In the genomic region with DNA sequence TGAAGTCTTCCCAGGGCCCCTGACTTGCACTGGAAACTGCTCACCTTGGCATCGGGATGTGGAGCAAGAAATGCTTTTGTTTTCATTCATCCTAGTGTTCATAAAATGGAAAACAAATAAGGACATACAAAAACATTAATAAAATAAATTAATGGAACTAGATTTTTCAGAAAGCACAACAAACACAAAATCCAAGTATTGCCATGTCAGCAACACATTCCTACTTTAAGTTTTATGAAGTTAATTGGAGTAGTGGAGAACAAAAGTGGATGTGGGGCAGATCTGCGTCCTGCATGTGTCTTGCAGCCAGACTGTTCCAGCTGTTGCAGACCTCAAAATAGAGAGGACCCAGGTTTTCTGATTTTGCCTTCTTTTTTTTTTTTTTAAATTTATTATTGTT, we compare ENCODE assay signal across 8 cellular contexts. TPM values are rescaled to one million over a fixed set of nuclear protein-coding genes. Genes with fewer than 3 reads are reported as not detected.
A peak's percentile ranks its signal among the peaks of the same experiment; 100 is the strongest.
DNase-seq lines count a peak whose midpoint lies in the region; ATAC-seq and TF ChIP-seq lines count a peak whose summit lies in the region.

No MANE protein-coding gene starts in this region.

- H3K9me3 Mint-ChIP-seq in endodermal cell, result no peaks in the 10 kb centered on the region
- H3K9me3 Mint-ChIP-seq in osteocyte (ENCODE audit: unreplicated experiment), result no peaks in the 10 kb centered on the region

- H3K27ac ChIP-seq in RWPE2 (ENCODE audit: poor library complexity, severe bottlenecking), result no peak overlapping the region
- no peak overlapping the region for H3K27ac ChIP-seq in endodermal cell (ENCODE audit: low read depth, low read length)
- no peak overlapping the region for H3K27ac ChIP-seq in tibial artery

- H3K36me3 Mint-ChIP-seq in endodermal cell (ENCODE audit: low read depth), result peaks cover 21% of the 10 kb centered on the region
- peaks cover 17% of the 10 kb centered on the region for H3K36me3 Mint-ChIP-seq in osteocyte (ENCODE audit: unreplicated experiment)

- H3K36me3 ChIP-seq in RWPE2 (ENCODE audit: low read depth) (peaks cover 3% of the 10 kb centered on the region; the same call in 1 of the 2 replicates), endodermal cell (ENCODE audit: control insufficient read depth, insufficient read depth, low read length) (peaks cover 17% of the 10 kb centered on the region), tibial artery (peaks cover 15 to 25% (median 24%) of the 10 kb centered on the region in 3 donors)

- intact Hi-C loops in tibial artery (cut with DNase I; ENCODE audit: low total_unique reads), result no loop called here

- H3K4me3 Mint-ChIP-seq in endodermal cell, result peak overlapping the region; percentile 67
- H3K4me3 Mint-ChIP-seq in osteocyte (ENCODE audit: unreplicated experiment), result peak overlapping the region; percentile 80

- TF ChIP-seq CTCF in RWPE2 (IDR thresholded peaks at IDR 0.05; ENCODE audit: poor library complexity, severe bottlenecking), result no peak
- no peak for TF ChIP-seq CTCF in endodermal cell (conservative IDR thresholded peaks at IDR 0.05)
- no peak for TF ChIP-seq CTCF in osteocyte (IDR thresholded peaks at IDR 0.05)
- TF ChIP-seq CTCF in tibial artery (IDR thresholded peaks at IDR 0.05), result no peak

- DNase-seq in RWPE2 (ENCODE audit: low spot score), result no peak
- DNase-seq in endodermal cell, result no peak
- DNase-seq in osteocyte (ENCODE audit: extremely low spot score, unreplicated experiment), result no peak
- no peak for DNase-seq in tibial artery
- no peak for DNase-seq in NCI-H69 (lab: John Stamatoyannopoulos, UW)
- DNase-seq in C1 segment of cervical spinal cord (lab: John Stamatoyannopoulos, UW), result no peak

- H3K9me3 ChIP-seq in RWPE2 (ENCODE audit: severe bottlenecking) (no peaks in the 10 kb centered on the region), endodermal cell (ENCODE audit: control insufficient read depth, low read length) (no peaks in the 10 kb centered on the region), tibial artery (no peaks in the 10 kb centered on the region)

- no peak for ATAC-seq in RWPE2 (ENCODE audit: low read depth)
- ATAC-seq in GM19397 (IDR thresholded peaks at IDR 0.05; ENCODE audit: unreplicated experiment), result no peak

- peak overlapping the region; percentile 58; the same call in 1 of the 2 replicates for H3K4me3 ChIP-seq in GM08714 (ENCODE audit: low read length)
- peak overlapping the region; percentile 41 for H3K4me3 ChIP-seq in RWPE2 (ENCODE audit: severe bottlenecking)
- H3K4me3 ChIP-seq in endodermal cell (ENCODE audit: low read length), result peak overlapping the region; percentile 87
- no peak overlapping the region for H3K4me3 ChIP-seq in tibial artery

- peaks cover 40% of the 10 kb centered on the region for H3K27me3 Mint-ChIP-seq in endodermal cell (ENCODE audit: insufficient read depth)
- H3K27me3 Mint-ChIP-seq in osteocyte (ENCODE audit: unreplicated experiment), result no peaks in the 10 kb centered on the region

- H3K4me1 Mint-ChIP-seq in endodermal cell (peaks cover 2% of the 10 kb centered on the region), osteocyte (ENCODE audit: unreplicated experiment) (peaks cover 6% of the 10 kb centered on the region)

- H3K27ac Mint-ChIP-seq in endodermal cell, result no peak overlapping the region
- no peak overlapping the region for H3K27ac Mint-ChIP-seq in osteocyte (ENCODE audit: unreplicated experiment)

- peak overlapping the region; percentile 15 for H3K9ac ChIP-seq in endodermal cell (ENCODE audit: extremely low read depth, low read length, poor library complexity, severe bottlenecking)

- 75% methylated on average over 2 of the region's 2 CpGs; no CpG with 5 or more reads in 1 of the 2 experiments for WGBS in endodermal cell (ENCODE audit: insufficient coverage in 1 of 2, insufficient read length in 1 of 2), 2 experiments

- H3K4me1 ChIP-seq in RWPE2 (ENCODE audit: insufficient read depth, poor library complexity, severe bottlenecking) (no peaks in the 10 kb centered on the region), endodermal cell (ENCODE audit: control insufficient read depth, insufficient read depth, low read length) (no peaks in the 10 kb centered on the region), tibial artery (peaks cover 0 to 18% (median 15%) of the 10 kb centered on the region in 4 donors)

- no peaks in the 10 kb centered on the region for H3K27me3 ChIP-seq in RWPE2 (ENCODE audit: insufficient read depth, poor library complexity, severe bottlenecking)
- peaks cover 24% of the 10 kb centered on the region for H3K27me3 ChIP-seq in endodermal cell (ENCODE audit: control insufficient read depth, insufficient read depth, low read length, poor library complexity, severe bottlenecking)
- H3K27me3 ChIP-seq in tibial artery, result no peaks in the 10 kb centered on the region

RNA-seq across cellular contexts. Expression of a gene that starts 32.9 kb away (rescaled TPM):
- total RNA-seq in endodermal cell (10 to 100 TPM; 73.6 to 87.1 TPM), osteocyte (111 and 115 TPM in 2 replicates)
- polyA plus RNA-seq in endodermal cell (2013, experiment 1 of 2), result 98.1 TPM
- polyA plus RNA-seq in endodermal cell (2013, experiment 2 of 2), result 97.1 TPM

Comparison
In these comparisons a context has a peak if more than half of its experiments do, and no peak if none do; other contexts are left out.
1. H3K4me3 ChIP-seq: peak in GM08714 (single experiment), RWPE2 (single experiment) and endodermal cell (single experiment); none in tibial artery (0 of 2).